ENCODE assay signal across 18 cellular contexts in genomic region chr9:134650431-134651190, GRCh38. TPM values are rescaled to one million over a fixed set of nuclear protein-coding genes. Genes with fewer than 3 reads are reported as not detected.
DNase-seq lines count a peak whose midpoint lies in the region; ATAC-seq and TF ChIP-seq lines count a peak whose summit lies in the region.
"Had no signal": no experiment of that assay in that cellular context is flagged by ENCODE, and none has a peak within 500 bp of the region (broad histone marks: within the 10 kb centered on the region; RNA-seq: fewer than 3 reads in every experiment).

No MANE protein-coding gene starts in this region.

- peak overlapping the region; percentile 25 for H2AK9ac ChIP-seq in IMR-90 (replicated peaks; ENCODE audit: low read depth, low read length, poor library complexity)

- no peak overlapping the region for H4K91ac ChIP-seq in IMR-90 (ENCODE audit: insufficient read depth, low read depth, low read length)
- peak overlapping the region; percentile 5 for H4K91ac ChIP-seq in mesenchymal stem cell (ENCODE audit: low read length)

- H3K27me3 ChIP-seq in IMR-90 (ENCODE audit: control insufficient read depth, insufficient read depth, low read length) = no peaks in the 10 kb centered on the region
- H3K27me3 ChIP-seq in mesenchymal stem cell (ENCODE audit: control insufficient read depth in 1 of 2, insufficient read depth in 1 of 2, low read length in 2 of 2) = no peaks in the 10 kb centered on the region
- no peaks in the 10 kb centered on the region for H3K27me3 ChIP-seq in smooth muscle cell (ENCODE audit: low read depth)

- no peak overlapping the region for H3K4ac ChIP-seq in IMR-90 (ENCODE audit: low read depth, low read length)
- no peak overlapping the region for H3K4ac ChIP-seq in mesenchymal stem cell (ENCODE audit: low read depth in 1 of 2, low read length in 2 of 2)

- H3K27me3 Mint-ChIP-seq in CD14-positive monocyte (ENCODE audit: low read depth in 3 of 3) = peaks cover 1 to 8% (median 3%) of the 10 kb centered on the region in 3 donors

- peaks cover 6 to 100% of the 10 kb centered on the region in 2 experiments; a peak in 3 of 4 replicates for H3K79me1 ChIP-seq in IMR-90 (ENCODE audit: low read depth in 1 of 2, low read length in 2 of 2)
- peaks cover 36% of the 10 kb centered on the region for H3K79me1 ChIP-seq in mesenchymal stem cell (replicated peaks; ENCODE audit: low read length, poor library complexity, severe bottlenecking)

- H2BK20ac ChIP-seq in IMR-90 (ENCODE audit: low read depth, low read length) = no peak overlapping the region

- H2BK12ac ChIP-seq in mesenchymal stem cell (ENCODE audit: low read length in 2 of 2) = peak overlapping the region in 1 of 2 experiments; percentile 23

- CTCF ChIA-PET in IMR-90 (lab: Yijun Ruan, JAX) = no interaction called here

- POLR2A ChIA-PET in IMR-90 (lab: Charles Lee; ENCODE audit: unreplicated experiment) = no interaction called here

- TF ChIP-seq CTCF in CD14-positive monocyte (IDR thresholded peaks at IDR 0.05) (no peak), IMR-90 (conservative IDR thresholded peaks at IDR 0.05; ENCODE audit: low read depth, low read length) (no peak), smooth muscle cell (IDR thresholded peaks at IDR 0.05; ENCODE audit: borderline replicate concordance, insufficient read depth, poor library complexity, severe bottlenecking) (no peak)

- H4K8ac ChIP-seq in IMR-90 (ENCODE audit: low read depth in 2 of 2, low read length in 2 of 2) = no peak overlapping the region
- H4K8ac ChIP-seq in mesenchymal stem cell (ENCODE audit: low read length) = no peak overlapping the region

- H3K27ac Mint-ChIP-seq in CD14-positive monocyte = no peak overlapping the region

- H4K20me1 ChIP-seq in IMR-90 (ENCODE audit: insufficient read depth, low read length) = peaks cover 97% of the 10 kb centered on the region
- H4K20me1 ChIP-seq in smooth muscle cell (ENCODE audit: low read depth) = peaks cover 100% of the 10 kb centered on the region

- no peaks in the 10 kb centered on the region for H3K36me3 Mint-ChIP-seq in CD14-positive monocyte

- H3K79me2 ChIP-seq in smooth muscle cell (ENCODE audit: low read depth) = peaks cover 94% of the 10 kb centered on the region

- H3F3A ChIP-seq in smooth muscle cell (ENCODE audit: low read depth) = peaks cover 79% of the 10 kb centered on the region

- no peak for TF ChIP-seq RAD21 in IMR-90 (IDR thresholded peaks at IDR 0.05; ENCODE audit: low read length)

- no peak overlapping the region for H3K18ac ChIP-seq in IMR-90 (ENCODE audit: low read depth, low read length)
- peak overlapping the region in 1 of 2 experiments; percentile 14 for H3K18ac ChIP-seq in mesenchymal stem cell (ENCODE audit: low read depth in 1 of 2, low read length in 2 of 2)

- dilution Hi-C loops in IMR-90 (cut with HindIII; ENCODE audit: low sequenced_read_pairs, unreplicated experiment) = no loop called here

- no peak overlapping the region for H2BK5ac ChIP-seq in IMR-90 (ENCODE audit: low read depth, low read length, poor library complexity, severe bottlenecking)
- H2BK5ac ChIP-seq in mesenchymal stem cell (ENCODE audit: low read depth, low read length, poor library complexity, severe bottlenecking) = no peak overlapping the region

- H2AK5ac ChIP-seq in IMR-90 (ENCODE audit: low read depth, low read length) (0 out of 2 replicates have a peak overlapping the region, but pooled peaks have one; percentile 3), mesenchymal stem cell (ENCODE audit: low read length, severe bottlenecking) (no peak overlapping the region)

- H2BK15ac ChIP-seq in IMR-90 (ENCODE audit: low read depth, low read length) = no peak overlapping the region
- H2BK15ac ChIP-seq in mesenchymal stem cell (ENCODE audit: low read depth, poor library complexity, severe bottlenecking) = no peak overlapping the region

- H3K4me2 ChIP-seq in IMR-90 (ENCODE audit: low read depth, low read length) = no peak overlapping the region
- no peak overlapping the region for H3K4me2 ChIP-seq in mesenchymal stem cell (ENCODE audit: low read length, poor library complexity, severe bottlenecking)
- H3K4me2 ChIP-seq in smooth muscle cell = peak overlapping the region; percentile 86
- H3K4me2 ChIP-seq: SK-N-SH had no signal

- H3K4me3 ChIP-seq in IMR-90 (ENCODE audit: insufficient read depth, low read depth, low read length) (no peak overlapping the region), mesenchymal stem cell (ENCODE audit: insufficient read depth in 1 of 2, low read depth in 1 of 2, low read length in 2 of 2) (no peak overlapping the region), smooth muscle cell (no peak overlapping the region)
- H3K4me3 ChIP-seq: K562 had no signal

- H2AFZ ChIP-seq in IMR-90 (replicated peaks; ENCODE audit: low read length, poor library complexity) (peak overlapping the region; percentile 48), mesenchymal stem cell (ENCODE audit: low read depth, low read length) (no peak overlapping the region), smooth muscle cell (ENCODE audit: low read depth) (no peak overlapping the region)

- in situ Hi-C loops in IMR-90 (cut with MboI; ENCODE audit: low sequenced_read_pairs) = no loop called here

- DNase-seq in CD14-positive monocyte (ENCODE audit: low spot score) (peak; percentile 38), IMR-90 (no peak), mesenchymal stem cell (no peak), smooth muscle cell (lab: John Stamatoyannopoulos, UW; ENCODE audit: unreplicated experiment) (no peak), NCI-H1417 (lab: John Stamatoyannopoulos, UW) (no peak)
- no peak for DNase-seq in NK-92 treated with Interleukin-12 subunit alpha and Interleukin-12 subunit beta, amount 100 ng/mL, for 24 hours (lab: John Stamatoyannopoulos, UW)
- DNase-seq: C1 segment of cervical spinal cord, DMS79, HCEC 1CT, NCI-H187, NCI-H2227 treated with DMSO at 0.1 percent for 48 hours, NCI-H510A treated with DMSO at 0.1 percent for 48 hours, NCI-H774, SHP77, SK-N-SH had no signal

- H3K9ac ChIP-seq in IMR-90 (ENCODE audit: low read depth, low read length) (no peak overlapping the region), mesenchymal stem cell (ENCODE audit: low read length) (no peak overlapping the region), smooth muscle cell (ENCODE audit: low read depth) (no peak overlapping the region)
- H3K9ac ChIP-seq: SK-N-SH had no signal

- H3K9me3 Mint-ChIP-seq in CD14-positive monocyte = peaks cover 0 to 1% (median 0%) of the 10 kb centered on the region in 7 donors

- H2BK120ac ChIP-seq in IMR-90 (ENCODE audit: low read depth, low read length) (no peak overlapping the region), mesenchymal stem cell (ENCODE audit: low read depth, low read length) (no peak overlapping the region)

- H3K14ac ChIP-seq in IMR-90 (replicated peaks; ENCODE audit: low read depth, low read length) (no peak overlapping the region), mesenchymal stem cell (ENCODE audit: low read length in 2 of 2) (no peak overlapping the region)

- H3K4me1 ChIP-seq in IMR-90 (ENCODE audit: control insufficient read depth, insufficient read depth, low read length) (peaks cover 34% of the 10 kb centered on the region), mesenchymal stem cell (ENCODE audit: control insufficient read depth, insufficient read depth, low read depth, low read length) (peaks cover 47% of the 10 kb centered on the region), smooth muscle cell (ENCODE audit: low read depth) (peaks cover 18% of the 10 kb centered on the region)

- BruUV-seq in IMR-90 (replicated peaks; lab: Mats Ljungman, UMichigan) = no TSS peak

- no peak overlapping the region for H3K23ac ChIP-seq in IMR-90 (ENCODE audit: low read depth, low read length)
- no peak overlapping the region for H3K23ac ChIP-seq in mesenchymal stem cell (ENCODE audit: low read length in 2 of 2)

- no peak; the same call in 1 of the 2 replicates for TF ChIP-seq POLR2A in IMR-90 (IDR thresholded peaks at IDR 0.05; ENCODE audit: low read depth, low read length)

- no peak overlapping the region for H3K56ac ChIP-seq in IMR-90 (ENCODE audit: extremely low read depth, insufficient read depth, low read length)

- H3K27ac ChIP-seq in IMR-90 (ENCODE audit: insufficient read depth, low read length) (no peak overlapping the region), mesenchymal stem cell (ENCODE audit: low read length, poor library complexity, severe bottlenecking) (no peak overlapping the region), smooth muscle cell (ENCODE audit: low read depth) (peak overlapping the region; percentile 82)

- ATAC-seq in IMR-90 (ENCODE audit: low read depth) (no peak), GM18868 (IDR thresholded peaks at IDR 0.05; ENCODE audit: unreplicated experiment) (no peak), SK-N-SH treated with all-trans-retinoic acid at 6 μM for 48 hours (no peak)
- ATAC-seq: K562 had no signal

- no peak overlapping the region for H3K4me3 Mint-ChIP-seq in CD14-positive monocyte

- H3K9me3 ChIP-seq in IMR-90 (ENCODE audit: control insufficient read depth, insufficient read depth, low read length) (no peaks in the 10 kb centered on the region), mesenchymal stem cell (ENCODE audit: control insufficient read depth, low read length) (no peaks in the 10 kb centered on the region), smooth muscle cell (replicated peaks; ENCODE audit: low read depth) (no peaks in the 10 kb centered on the region)
- H3K9me3 ChIP-seq: SK-N-SH had no signal

- 97% methylated on average over 22 of the region's 26 CpGs; no CpG with 5 or more reads in 1 of the 2 experiments for WGBS in IMR-90 (ENCODE audit: extremely low coverage in 2 of 2, insufficient read length in 1 of 2), 2 experiments
- WGBS in mesenchymal stem cell = 97% methylated on average over 26 of the region's 26 CpGs
- WGBS in smooth muscle cell (ENCODE audit: low lambda C conversion rate) = 95% methylated on average over 26 of the region's 26 CpGs

- intact Hi-C loops in CD14-positive monocyte (cut with micrococcal nuclease) = no loop called here
- intact Hi-C loops in IMR-90 (cut with micrococcal nuclease) = no loop called here

- H3K36me3 ChIP-seq in IMR-90 (ENCODE audit: control insufficient read depth, insufficient read depth, low read length) (peaks cover 47% of the 10 kb centered on the region), mesenchymal stem cell (ENCODE audit: control insufficient read depth in 1 of 2, insufficient read depth in 2 of 2, low read depth in 1 of 2, low read length in 2 of 2) (peaks cover 11 to 64% of the 10 kb centered on the region in 2 experiments), smooth muscle cell (ENCODE audit: low read depth) (no peaks in the 10 kb centered on the region)

- H3K4me1 Mint-ChIP-seq in CD14-positive monocyte = no peaks in the 10 kb centered on the region

- no peak overlapping the region for H4K5ac ChIP-seq in IMR-90 (ENCODE audit: low read depth, low read length)

- peaks cover 55% of the 10 kb centered on the region for H3K9me1 ChIP-seq in IMR-90 (ENCODE audit: insufficient read depth, low read length)

RNA-seq across cellular contexts. Expression of gene COL5A1, which starts 9.0 kb away (rescaled TPM):
- polyA plus RNA-seq in CD14-positive monocyte (not detected), IMR-90 (2012; rRNA removed) (154 and 173 TPM in 2 replicates), smooth muscle cell (1,100 and 1,443 TPM in 2 replicates)
- total RNA-seq in IMR-90 (2012; rRNA removed) (19.2 and 21.1 TPM in 2 replicates), smooth muscle cell (1,084 and 1,167 TPM in 2 replicates)
- 95.5 and 194 TPM in 2 replicates for polyA plus RNA-seq in IMR-90 (2012; cell fraction: cytosol; rRNA removed)
- polyA plus RNA-seq in IMR-90 (2012; cell fraction: nucleus; rRNA removed; ENCODE audit: low replicate concordance) = 391 and 419 TPM in 2 replicates
- 754 TPM for polyA plus RNA-seq in mesenchymal stem cell (2013, experiment 1 of 2)
- 709 TPM for polyA plus RNA-seq in mesenchymal stem cell (2013, experiment 2 of 2)

Comparison
In these comparisons a context has a peak if more than half of its experiments do, and no peak if none do; other contexts are left out.
1. RNA of gene COL5A1, which starts 9.0 kb away (polyA plus RNA-seq): 1,100 to 1,443 TPM in smooth muscle cell and 95.5 to 419 TPM in IMR-90; not detected in CD14-positive monocyte; every median in the first group is over 10 times any median in the second.